17 cellular contexts compared by ENCODE assay signal in genomic region chr2:73998933-73999332, GRCh38. TPM values are rescaled to one million over a fixed set of nuclear protein-coding genes. Genes with fewer than 3 reads are reported as not detected.
DNase-seq lines count a peak whose midpoint lies in the region; ATAC-seq and TF ChIP-seq lines count a peak whose summit lies in the region.
"Had no signal": no experiment of that assay in that cellular context is flagged by ENCODE, and none has a peak within 500 bp of the region (broad histone marks: within the 10 kb centered on the region; RNA-seq: fewer than 3 reads in every experiment).

No MANE protein-coding gene starts in this region.

- no peaks in the 10 kb centered on the region for H3K27me3 ChIP-seq in Caco-2 (replicated peaks; ENCODE audit: control insufficient read depth, insufficient read depth, low read length)
- no peaks in the 10 kb centered on the region for H3K27me3 ChIP-seq in effector memory CD4-positive, alpha-beta T cell (replicated peaks; ENCODE audit: control insufficient read depth, insufficient read depth, low read length, poor library complexity, severe bottlenecking)
- H3K27me3 ChIP-seq: upper lobe of left lung had no signal

- peak overlapping the region; percentile 46 for H3K27ac ChIP-seq in effector memory CD4-positive, alpha-beta T cell (ENCODE audit: insufficient read depth, low read length, poor library complexity, severe bottlenecking)
- H3K27ac ChIP-seq: upper lobe of left lung had no signal

- POLR2A ChIA-PET in Caco-2 (lab: Charles Lee), result no interaction called here

- intact Hi-C loops in Caco-2 (cut with micrococcal nuclease; ENCODE audit: unreplicated experiment), result no loop called here

- peak overlapping the region; percentile 65 for H3K27ac Mint-ChIP-seq in activated T-cell treated with anti-CD3 and anti-CD28 coated beads, Interleukin-2, amount 50 U/mL, for 24 hours
- peak overlapping the region; percentile 68 for H3K27ac Mint-ChIP-seq in Caco-2 (ENCODE audit: unreplicated experiment)
- H3K27ac Mint-ChIP-seq in stimulated activated effector memory CD8-positive, alpha-beta T cell treated with anti-CD3 and anti-CD28 coated beads, Interleukin-12 subunit alpha, Interleukin-12 subunit beta, amount 100 ng/mL, for 72 hours, result peak overlapping the region; percentile 83

- H3K4me1 Mint-ChIP-seq in activated T-cell treated with anti-CD3 and anti-CD28 coated beads, Interleukin-2, amount 50 U/mL, for 24 hours (ENCODE audit: low read depth), result peaks cover 88% of the 10 kb centered on the region
- H3K4me1 Mint-ChIP-seq in Caco-2 (ENCODE audit: low read depth, unreplicated experiment), result peaks cover 34% of the 10 kb centered on the region
- H3K4me1 Mint-ChIP-seq in stimulated activated effector memory CD8-positive, alpha-beta T cell treated with anti-CD3 and anti-CD28 coated beads, Interleukin-12 subunit alpha, Interleukin-12 subunit beta, amount 100 ng/mL, for 72 hours, result peaks cover 78% of the 10 kb centered on the region

- H3K36me3 ChIP-seq in Caco-2 (ENCODE audit: control insufficient read depth, insufficient read depth, low read length), result peaks cover 2% of the 10 kb centered on the region; the same call in 1 of the 2 replicates
- H3K36me3 ChIP-seq in effector memory CD4-positive, alpha-beta T cell (ENCODE audit: control insufficient read depth, insufficient read depth, low read length), result no peaks in the 10 kb centered on the region
- H3K36me3 ChIP-seq: upper lobe of left lung had no signal

- H3K4me3 ChIP-seq in Caco-2 (ENCODE audit: low read depth, low read length), result no peak overlapping the region
- H3K4me3 ChIP-seq in effector memory CD4-positive, alpha-beta T cell (ENCODE audit: insufficient read depth, low read depth, low read length, poor library complexity, severe bottlenecking), result no peak overlapping the region
- H3K4me3 ChIP-seq: upper lobe of left lung had no signal

- H3K36me3 Mint-ChIP-seq in activated T-cell treated with anti-CD3 and anti-CD28 coated beads, Interleukin-2, amount 50 U/mL, for 24 hours (ENCODE audit: low read depth), result peaks cover 19% of the 10 kb centered on the region
- H3K36me3 Mint-ChIP-seq in Caco-2 (ENCODE audit: insufficient read depth, unreplicated experiment), result peaks cover 5% of the 10 kb centered on the region
- H3K36me3 Mint-ChIP-seq in stimulated activated effector memory CD8-positive, alpha-beta T cell treated with anti-CD3 and anti-CD28 coated beads, Interleukin-12 subunit alpha, Interleukin-12 subunit beta, amount 100 ng/mL, for 72 hours, result peaks cover 18% of the 10 kb centered on the region

- DNase-seq in activated T-cell treated with anti-CD3 and anti-CD28 coated beads, Interleukin-2, amount 50 U/mL, for 24 hours, result no peak
- DNase-seq in activated T-cell treated with anti-CD3 and anti-CD28 coated beads for 4 hours (no peak), Caco-2 (no peak), germinal center (ENCODE audit: low spot score) (no peak)
- DNase-seq in effector memory CD4-positive, alpha-beta T cell, result no peak
- no peak for DNase-seq in stimulated activated effector memory CD8-positive, alpha-beta T cell treated with anti-CD3 and anti-CD28 coated beads, Interleukin-12 subunit alpha, Interleukin-12 subunit beta, amount 100 ng/mL, for 72 hours (ENCODE audit: low spot score in 2 of 2)
- DNase-seq: activated gamma-delta T cell treated with Interleukin-2 at 50 U/mL for 16 hours, foreskin fibroblast, KG1, mesendoderm, NCI-H1048, NCI-H510A, RPMI8226, upper lobe of left lung had no signal

- H3K9me3 ChIP-seq in Caco-2, result no peaks in the 10 kb centered on the region
- no peaks in the 10 kb centered on the region for H3K9me3 ChIP-seq in effector memory CD4-positive, alpha-beta T cell (ENCODE audit: control insufficient read depth, low read length)
- H3K9me3 ChIP-seq: upper lobe of left lung had no signal

- CTCF ChIA-PET in Caco-2 (lab: Charles Lee), result no interaction called here

- H3K4me1 ChIP-seq in Caco-2, result peaks cover 23% of the 10 kb centered on the region
- H3K4me1 ChIP-seq in effector memory CD4-positive, alpha-beta T cell (ENCODE audit: control insufficient read depth, insufficient read depth, low read length, poor library complexity, severe bottlenecking), result peaks cover 17% of the 10 kb centered on the region

- peak; percentile 47 for ATAC-seq in stimulated activated effector memory CD8-positive, alpha-beta T cell treated with anti-CD3 and anti-CD28 coated beads, Interleukin-12 subunit alpha, Interleukin-12 subunit beta, amount 100 ng/mL, for 72 hours
- ATAC-seq in GM19452 (IDR thresholded peaks at IDR 0.05; ENCODE audit: unreplicated experiment), result no peak
- ATAC-seq in GM21619 (IDR thresholded peaks at IDR 0.05; ENCODE audit: unreplicated experiment), result no peak
- ATAC-seq: SK-N-SH treated with all-trans-retinoic acid at 6 μM for 48 hours had no signal

- TF ChIP-seq CTCF in Caco-2 (IDR thresholded peaks at IDR 0.05; ENCODE audit: insufficient read depth in 1 of 2, low read depth in 1 of 2, low read length in 1 of 2, severe bottlenecking in 1 of 2, unreplicated experiment in 1 of 2), result no peak

- no TSS peak for BruUV-seq in Caco-2 (replicated peaks; lab: Mats Ljungman, UMichigan)

- no peak overlapping the region for H3K4me3 Mint-ChIP-seq in activated T-cell treated with anti-CD3 and anti-CD28 coated beads, Interleukin-2, amount 50 U/mL, for 24 hours
- no peak overlapping the region for H3K4me3 Mint-ChIP-seq in Caco-2 (ENCODE audit: unreplicated experiment)
- peak overlapping the region; percentile 7 for H3K4me3 Mint-ChIP-seq in stimulated activated effector memory CD8-positive, alpha-beta T cell treated with anti-CD3 and anti-CD28 coated beads, Interleukin-12 subunit alpha, Interleukin-12 subunit beta, amount 100 ng/mL, for 72 hours

- no peaks in the 10 kb centered on the region for H3K9me3 Mint-ChIP-seq in activated T-cell treated with anti-CD3 and anti-CD28 coated beads, Interleukin-2, amount 50 U/mL, for 24 hours
- no peaks in the 10 kb centered on the region for H3K9me3 Mint-ChIP-seq in Caco-2 (ENCODE audit: unreplicated experiment)
- no peaks in the 10 kb centered on the region for H3K9me3 Mint-ChIP-seq in stimulated activated effector memory CD8-positive, alpha-beta T cell treated with anti-CD3 and anti-CD28 coated beads, Interleukin-12 subunit alpha, Interleukin-12 subunit beta, amount 100 ng/mL, for 72 hours

- no peaks in the 10 kb centered on the region for H3K27me3 Mint-ChIP-seq in activated T-cell treated with anti-CD3 and anti-CD28 coated beads, Interleukin-2, amount 50 U/mL, for 24 hours
- H3K27me3 Mint-ChIP-seq in Caco-2 (ENCODE audit: insufficient read depth, unreplicated experiment), result no peaks in the 10 kb centered on the region

RNA-seq across cellular contexts. Expression of gene TET3, which starts 14.2 kb away (rescaled TPM):
- total RNA-seq in Caco-2 (2022), result 27.5 and 27.8 TPM in 2 replicates
